ENCODE assay signal across 26 cellular contexts in the genomic region with DNA sequence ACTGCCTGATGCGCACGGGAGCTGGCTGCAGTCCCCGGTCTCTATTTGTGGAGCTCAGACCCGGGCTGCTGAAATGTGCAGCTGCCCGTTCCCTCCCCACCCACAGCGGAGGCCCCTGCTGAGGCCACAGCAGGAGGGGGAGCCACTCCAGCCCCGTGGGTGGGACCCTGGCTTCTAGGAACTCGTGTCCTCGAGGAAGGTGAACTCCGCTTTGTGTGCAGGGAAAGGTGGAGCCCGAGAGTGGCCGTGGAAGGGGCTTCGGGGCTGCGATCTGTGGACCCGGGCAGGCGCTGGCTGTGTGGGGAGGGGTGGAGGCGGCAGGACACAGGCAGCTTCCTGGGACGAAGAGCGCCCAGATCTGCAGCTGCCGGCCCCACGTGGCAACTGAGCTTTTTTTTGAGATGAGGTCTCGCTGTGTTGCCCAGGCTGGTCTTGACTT. TPM values are rescaled to one million over a fixed set of nuclear protein-coding genes. Genes with fewer than 3 reads are reported as not detected.
"Had no signal": no experiment of that assay in that cellular context is flagged by ENCODE, and none has a peak within 500 bp of the region (broad histone marks: within the 10 kb centered on the region; RNA-seq: fewer than 3 reads in every experiment).

No MANE protein-coding gene starts in this region.

- H3K9ac ChIP-seq: parathyroid adenoma had no signal

- H3K9me3 ChIP-seq: esophagus squamous epithelium, gastroesophageal sphincter, left ventricle myocardium inferior, psoas muscle, testis, tibial nerve, upper lobe of right lung, vagina had no signal

- H3K4me3 ChIP-seq: esophagus squamous epithelium, gastroesophageal sphincter, left ventricle myocardium inferior, lung, psoas muscle, skin epidermis, testis, tibial nerve, upper lobe of right lung, vagina had no signal

- FAIRE-seq: kidney had no signal

- DNase-seq: dermis blood vessel endothelial cell; esophagus squamous epithelium; foreskin fibroblast; kidney; left cardiac atrium; left ventricle myocardium inferior; mesenchymal stem cell; midbrain; naive B cell; psoas muscle; retina; stimulated activated CD4-positive, alpha-beta T cell treated with anti-CD3 and anti-CD28 coated beads, Interleukin-2, amount 100 ng/mL, for 24 hours; stimulated activated CD4-positive, alpha-beta T cell treated with anti-CD3 and anti-CD28 coated beads, Interleukin-4, amount 100 ng/mL, for 4 hours; stimulated activated naive B cell treated with anti-CD40 and anti-IgM and Interleukin-4, amounts not matched to agents 10 μg/mL and 1 μg/mL and 100 μg/mL, for 72 hours; stimulated activated naive CD8-positive, alpha-beta T cell treated with anti-CD3 and anti-CD28 coated beads, Interleukin-15, amount 100 ng/mL, for 72 hours; testis; upper lobe of right lung had no signal

- H3K27ac ChIP-seq: esophagus squamous epithelium, gastroesophageal sphincter, left ventricle myocardium inferior, parathyroid adenoma, psoas muscle, skin epidermis, testis, tibial nerve, upper lobe of right lung, vagina had no signal

- H3K4me1 ChIP-seq: esophagus squamous epithelium, gastroesophageal sphincter, left ventricle myocardium inferior, parathyroid adenoma, psoas muscle, testis, tibial nerve, upper lobe of right lung, vagina had no signal

- H3K27me3 ChIP-seq: esophagus squamous epithelium, gastroesophageal sphincter, testis, tibial nerve, upper lobe of right lung, vagina had no signal

- ATAC-seq: gastroesophageal sphincter; left cardiac atrium; psoas muscle; sciatic nerve; stimulated activated naive B cell treated with anti-CD40 and anti-IgM and Interleukin-4, amounts not matched to agents 10 μg/mL and 1 μg/mL and 100 μg/mL, for 72 hours; stimulated activated naive CD8-positive, alpha-beta T cell treated with anti-CD3 and anti-CD28 coated beads, Interleukin-15, amount 100 ng/mL, for 72 hours; upper lobe of right lung had no signal

RNA-seq across cellular contexts. Expression of gene CCDC154, which starts 2.9 kb away (rescaled TPM):
- total RNA-seq: epithelial cell of proximal tubule, gastroesophageal sphincter, vagina had no signal

RNA-seq across cellular contexts. Expression of gene PERCC1, which starts 10.5 kb away (rescaled TPM):
- total RNA-seq: dermis blood vessel endothelial cell, epithelial cell of proximal tubule, esophagus squamous epithelium, kidney, left cardiac atrium, left ventricle myocardium inferior, psoas muscle, sciatic nerve, subcutaneous adipose tissue, upper lobe of right lung, vagina had no signal
